In the genomic region with DNA sequence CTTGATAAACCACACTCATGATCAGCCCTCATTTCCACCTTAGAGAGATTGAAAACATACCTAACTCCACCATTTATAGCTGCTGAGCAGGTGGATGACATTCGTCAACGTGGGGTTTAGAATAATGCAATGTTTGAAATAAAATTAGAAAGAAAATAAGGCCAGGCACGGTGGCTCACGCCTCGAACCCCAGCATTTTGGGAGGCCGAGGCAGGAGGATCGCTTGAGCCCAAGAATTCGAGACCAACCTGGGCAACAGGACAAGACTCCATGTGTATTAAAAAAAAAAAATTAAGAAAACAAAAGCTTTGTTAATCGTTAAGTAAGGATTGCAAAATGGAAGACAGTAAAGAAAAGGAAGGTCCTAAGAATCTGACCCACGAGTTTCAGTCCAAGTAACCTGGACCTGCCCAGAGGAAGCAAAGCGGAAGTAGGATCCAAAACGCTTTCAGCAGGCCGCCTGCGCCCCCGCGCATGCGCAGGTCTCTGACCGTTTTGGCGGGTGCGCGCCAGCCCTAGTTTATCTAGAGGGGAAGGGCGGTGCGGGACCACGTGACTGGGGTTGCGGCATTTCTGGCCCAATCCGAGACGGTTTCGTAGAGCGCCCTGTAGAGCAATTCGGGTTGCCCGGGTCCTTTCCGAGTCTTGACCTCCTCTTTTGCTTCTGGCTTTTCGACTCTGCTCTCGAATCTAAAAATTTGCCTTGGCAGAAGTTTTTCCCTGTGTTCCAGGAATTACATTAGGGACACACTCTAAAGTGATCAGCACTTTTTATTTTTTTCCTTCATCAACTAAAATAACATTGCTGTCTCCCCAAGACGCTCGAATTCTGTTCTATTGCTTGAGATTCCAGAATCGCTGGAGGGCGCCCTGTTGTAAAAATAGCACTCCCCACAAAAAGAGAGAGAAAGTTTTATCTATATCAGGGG, we compare ENCODE assay signal across 9 cellular contexts. TPM values are rescaled to one million over a fixed set of nuclear protein-coding genes. Genes with fewer than 3 reads are reported as not detected.
A peak's percentile ranks its signal among the peaks of the same experiment; 100 is the strongest.
DNase-seq lines count a peak whose midpoint lies in the region; ATAC-seq and TF ChIP-seq lines count a peak whose summit lies in the region.
"Had no signal": no experiment of that assay in that cellular context is flagged by ENCODE, and none has a peak within 500 bp of the region (broad histone marks: within the 10 kb centered on the region; RNA-seq: fewer than 3 reads in every experiment).

No MANE protein-coding gene starts in this region.

- H3K36me3 ChIP-seq in BJ (ENCODE audit: control insufficient read depth, insufficient read depth, low read length) (no peaks in the 10 kb centered on the region), OCI-LY7 (ENCODE audit: insufficient read depth, low read length) (peaks cover 13% of the 10 kb centered on the region; the same call in 1 of the 2 replicates), esophagus squamous epithelium (no peaks in the 10 kb centered on the region), muscle layer of duodenum (ENCODE audit: control insufficient read depth in 1 of 2, insufficient read depth in 2 of 2, low read length in 2 of 2) (no peaks in the 10 kb centered on the region)

- TF ChIP-seq POLR2A in esophagus squamous epithelium (IDR thresholded peaks at IDR 0.05), result peak in 2 of 4 donors; percentile 27 to 46

- peaks cover 20% of the 10 kb centered on the region for H3K4me1 Mint-ChIP-seq in activated T-cell treated with anti-CD3 and anti-CD28 coated beads, Interleukin-2, amount 50 U/mL, for 72 hours (ENCODE audit: low read depth)

- H3K27me3 ChIP-seq in BJ (ENCODE audit: control insufficient read depth, insufficient read depth, low read length), result no peaks in the 10 kb centered on the region
- no peaks in the 10 kb centered on the region for H3K27me3 ChIP-seq in esophagus squamous epithelium
- no peaks in the 10 kb centered on the region for H3K27me3 ChIP-seq in muscle layer of duodenum (ENCODE audit: low read depth, low read length)

- peak; percentile 65 for ATAC-seq in GM19328 (IDR thresholded peaks at IDR 0.05; ENCODE audit: unreplicated experiment)
- peak; percentile 100 for ATAC-seq in activated T-cell treated with anti-CD3 and anti-CD28 coated beads, Interleukin-2, amount 50 U/mL, for 72 hours (replicated peaks in 1 of 2)

- no peaks in the 10 kb centered on the region for H3K27me3 Mint-ChIP-seq in activated T-cell treated with anti-CD3 and anti-CD28 coated beads, Interleukin-2, amount 50 U/mL, for 72 hours (ENCODE audit: low read depth)

- peak overlapping the region; percentile 92 for H2AFZ ChIP-seq in OCI-LY7 (ENCODE audit: low read length)

- peak; percentile 50 for TF ChIP-seq CTCF in BJ (IDR thresholded peaks at IDR 0.05; ENCODE audit: insufficient read depth, low read depth, low read length)
- peak; percentile 86 for TF ChIP-seq CTCF in OCI-LY7 (conservative IDR thresholded peaks at IDR 0.05; ENCODE audit: low read length)
- peak in 3 of 6 experiments; percentile 21 to 43 (median 27) for TF ChIP-seq CTCF in esophagus squamous epithelium (IDR thresholded peaks at IDR 0.05)

- 16% methylated on average over 38 of the region's 38 CpGs for WGBS in esophagus squamous epithelium, 2 donors

- BruUV-seq in OCI-LY7 (replicated peaks; lab: Mats Ljungman, UMichigan), result TSS peak; percentile 70

- H4K20me1 ChIP-seq in OCI-LY7 (ENCODE audit: insufficient read depth, low read length), result no peaks in the 10 kb centered on the region

- no peaks in the 10 kb centered on the region for H3K79me2 ChIP-seq in OCI-LY7 (ENCODE audit: insufficient read depth, low read depth, low read length)

- peak overlapping the region; percentile 72 for H3K27ac ChIP-seq in OCI-LY7 (ENCODE audit: low read depth, low read length, poor library complexity, severe bottlenecking)
- peak overlapping the region; percentile 63 to 85 (median 74) for H3K27ac ChIP-seq in esophagus squamous epithelium
- peak overlapping the region; percentile 84 for H3K27ac ChIP-seq in muscle layer of duodenum (ENCODE audit: low read length)

- H3K4me1 ChIP-seq in OCI-LY7 (ENCODE audit: insufficient read depth, low read length, poor library complexity, severe bottlenecking) (peaks cover 15% of the 10 kb centered on the region), esophagus squamous epithelium (peaks cover 0 to 13% (median 2%) of the 10 kb centered on the region in 3 donors), muscle layer of duodenum (ENCODE audit: control insufficient read depth in 1 of 2, insufficient read depth in 2 of 2, low read length in 2 of 2) (no peaks in the 10 kb centered on the region)

- peak overlapping the region; percentile 97 for H3K27ac Mint-ChIP-seq in activated T-cell treated with anti-CD3 and anti-CD28 coated beads, Interleukin-2, amount 50 U/mL, for 72 hours

- H3K9me3 Mint-ChIP-seq in activated T-cell treated with anti-CD3 and anti-CD28 coated beads, Interleukin-2, amount 50 U/mL, for 72 hours, result no peaks in the 10 kb centered on the region

- intact Hi-C loops in OCI-LY7 (cut with micrococcal nuclease; ENCODE audit: unreplicated experiment) (no loop called here), esophagus squamous epithelium (cut with DNase I) (no loop called here)

- POLR2A ChIA-PET in BJ (lab: Charles Lee) (no interaction called here), OCI-LY7 (lab: Charles Lee) (interaction anchor here (0.5 to 0.6 kb wide), 2 partner anchors 229 to 303 kb away, joined by 3 read pairs; no protein-coding TSS in a partner anchor)

- CTCF ChIA-PET in BJ (lab: Yijun Ruan, JAX) (interaction anchor here (0.7 to 1.0 kb wide), 2 partner anchors 12 to 43 kb away, joined by 3 to 4 read pairs; no protein-coding TSS in a partner anchor), OCI-LY7 (lab: Charles Lee; ENCODE audit: unreplicated experiment) (no interaction called here)

- H3K9me3 ChIP-seq in OCI-LY7 (ENCODE audit: low read length) (no peaks in the 10 kb centered on the region), esophagus squamous epithelium (no peaks in the 10 kb centered on the region), muscle layer of duodenum (ENCODE audit: control insufficient read depth in 1 of 2, low read length in 2 of 2) (no peaks in the 10 kb centered on the region)

- H3K4me3 ChIP-seq in BJ (ENCODE audit: low read depth, low read length) (peak overlapping the region; percentile 39), OCI-LY7 (ENCODE audit: low read depth, low read length, poor library complexity, severe bottlenecking) (peak overlapping the region; percentile 63), esophagus squamous epithelium (peak overlapping the region; percentile 22 to 62 (median 46)), muscle layer of duodenum (ENCODE audit: low read depth in 1 of 2, low read length in 2 of 2) (peak overlapping the region; percentile 49 to 65)

- H3K4me3 Mint-ChIP-seq in activated T-cell treated with anti-CD3 and anti-CD28 coated beads, Interleukin-2, amount 50 U/mL, for 72 hours, result peak overlapping the region; percentile 81 to 96

- H3K4me2 ChIP-seq in OCI-LY7 (ENCODE audit: low read length), result peak overlapping the region; percentile 68

- no peaks in the 10 kb centered on the region for H3K9me2 ChIP-seq in OCI-LY7 (ENCODE audit: insufficient read depth, low read length)

- DNase-seq in BJ (ENCODE audit: low read depth) (peak; percentile 58), HK-2 (ENCODE audit: unreplicated experiment) (peak; percentile 96), OCI-LY7 (ENCODE audit: low spot score) (peak; percentile 98), esophagus squamous epithelium (lab: John Stamatoyannopoulos, UW) (peak; percentile 85)
- DNase-seq in activated T-cell treated with anti-CD3 and anti-CD28 coated beads, Interleukin-2, amount 50 U/mL, for 72 hours, result peak; percentile 93 to 94
- DNase-seq in stimulated activated CD8-positive, alpha-beta memory T cell treated with anti-CD3 and anti-CD28 coated beads, Interleukin-7, amount 100 ng/mL, for 4 hours (ENCODE audit: low read depth in 2 of 2), result peak; percentile 86 to 90

- no peaks in the 10 kb centered on the region for H3K36me3 Mint-ChIP-seq in activated T-cell treated with anti-CD3 and anti-CD28 coated beads, Interleukin-2, amount 50 U/mL, for 72 hours (ENCODE audit: insufficient read depth in 2 of 2)

RNA-seq across cellular contexts. Expression of a gene that starts 22.5 kb away (rescaled TPM):
- 6.1 and 14.8 TPM in 2 replicates for polyA plus RNA-seq in BJ (2011; rRNA removed)
- polyA minus RNA-seq in BJ (2011; rRNA and poly(A)+ RNA removed), result 7.4 and 7.5 TPM in 2 replicates
- total RNA-seq in OCI-LY7 (2014; rRNA removed; shearing (Covaris generic)), result 52.8 and 73.5 TPM in 2 replicates
- total RNA-seq in OCI-LY7 (2022), result 152 and 170 TPM in 2 replicates
- 100 to 1,000 TPM; 151 to 157 TPM for total RNA-seq in activated T-cell treated with anti-CD3 and anti-CD28 coated beads, Interleukin-2, amount 50 U/mL, for 72 hours
- 10 to 100 TPM in 3 of 4 donors, 1 to 10 TPM in 1; 8.8 to 23.6 (median 18.5) TPM for total RNA-seq in esophagus squamous epithelium

RNA-seq across cellular contexts. Expression of a gene that starts 44.1 kb away (rescaled TPM):
- polyA plus RNA-seq in BJ (2011; rRNA removed), result not detected in 2 replicates
- not detected in 2 replicates for polyA minus RNA-seq in BJ (2011; rRNA and poly(A)+ RNA removed)
- total RNA-seq in OCI-LY7 (2014; rRNA removed; shearing (Covaris generic)), result not detected in 2 replicates
- total RNA-seq in OCI-LY7 (2022) (not detected in 2 replicates), esophagus squamous epithelium (not detected)
- not detected for total RNA-seq in activated T-cell treated with anti-CD3 and anti-CD28 coated beads, Interleukin-2, amount 50 U/mL, for 72 hours
- total RNA-seq: T-helper 2 cell treated with Interferon-gamma antibody and Interleukin-4, amounts not matched to agents 100 ng/mL and 5 ng/mL, for 36 hours had no signal

RNA-seq across cellular contexts. Expression of a gene that starts 55.4 kb away (rescaled TPM):
- 156 and 172 TPM in 2 replicates for polyA plus RNA-seq in BJ (2011; rRNA removed)
- 76.5 and 125 TPM in 2 replicates for polyA minus RNA-seq in BJ (2011; rRNA and poly(A)+ RNA removed)
- 83.3 and 113 TPM in 2 replicates for total RNA-seq in OCI-LY7 (2014; rRNA removed; shearing (Covaris generic))
- 122 and 124 TPM in 2 replicates for total RNA-seq in OCI-LY7 (2022)
- total RNA-seq in activated T-cell treated with anti-CD3 and anti-CD28 coated beads, Interleukin-2, amount 50 U/mL, for 72 hours, result 100 to 1,000 TPM; 128 to 129 TPM
- 100 to 1,000 TPM in 1 of 4 donors, 10 to 100 TPM in 3; 94.0 to 112 (median 95.2) TPM for total RNA-seq in esophagus squamous epithelium

RNA-seq across cellular contexts. Expression of a gene that starts 59.2 kb away (rescaled TPM):
- 9.4 and 17.1 TPM in 2 replicates for polyA plus RNA-seq in BJ (2011; rRNA removed)
- 1.5 and 1.9 TPM in 2 replicates for polyA minus RNA-seq in BJ (2011; rRNA and poly(A)+ RNA removed)
- total RNA-seq in OCI-LY7 (2014; rRNA removed; shearing (Covaris generic)), result 0.44 TPM in 1 of 2 replicates, not detected in the other
- 0.61 and 1.5 TPM in 2 replicates for total RNA-seq in OCI-LY7 (2022)
- 1 to 10 TPM; 1.9 to 2.8 TPM for total RNA-seq in activated T-cell treated with anti-CD3 and anti-CD28 coated beads, Interleukin-2, amount 50 U/mL, for 72 hours
- total RNA-seq in esophagus squamous epithelium, result 10 to 100 TPM in 1 of 4 donors, 1 to 10 TPM in 2, not detected in 1; 2.3 to 17.2 (median 4.5) TPM

Comparison
In these comparisons a context has a peak if more than half of its experiments do, and no peak if none do; other contexts are left out.
1. Peak in every context shown above with its lines: DNase-seq, ATAC-seq, H3K4me3 ChIP-seq and H3K27ac ChIP-seq.